9 cellular contexts compared by ENCODE assay signal in genomic region chr17:35142467-35142796, GRCh38. TPM values are rescaled to one million over a fixed set of nuclear protein-coding genes. Genes with fewer than 3 reads are reported as not detected.
DNase-seq lines count a peak whose midpoint lies in the region; ATAC-seq and TF ChIP-seq lines count a peak whose summit lies in the region.
"Had no signal": no experiment of that assay in that cellular context is flagged by ENCODE, and none has a peak within 500 bp of the region (broad histone marks: within the 10 kb centered on the region; RNA-seq: fewer than 3 reads in every experiment).

No MANE protein-coding gene starts in this region.

- POLR2A ChIA-PET in WTC11 (lab: Charles Lee) = no interaction called here

- H3K4me3 ChIP-seq in hepatocyte = no peak overlapping the region

- 75% methylated on average over 8 of the region's 8 CpGs for WGBS in hepatocyte (ENCODE audit: low lambda C conversion rate, missing lambda C conversion rate)

- H3K4me2 ChIP-seq in hepatocyte = peak overlapping the region; percentile 83

- DNase-seq in T-helper 1 cell (no peak), WTC11 (ENCODE audit: low spot score) (no peak), hepatocyte (ENCODE audit: low spot score) (no peak), RKO (ENCODE audit: low spot score) (no peak), NCI-H2081 (lab: John Stamatoyannopoulos, UW) (no peak), mucosa of gallbladder (ENCODE audit: low spot score) (no peak)

- H3K9me3 Mint-ChIP-seq in T-helper 1 cell treated with Interleukin-12 subunit alpha and Interleukin-12 subunit beta and Interleukin-4 antibody, amounts not matched to agents 30 μg/mL and 1 μg/mL, for 36 hours = no peaks in the 10 kb centered on the region
- H3K9me3 Mint-ChIP-seq in WTC11 = no peaks in the 10 kb centered on the region
- no peaks in the 10 kb centered on the region for H3K9me3 Mint-ChIP-seq in stimulated activated naive CD8-positive, alpha-beta T cell treated with anti-CD3 and anti-CD28 coated beads, Interleukin-15, Interleukin-2, amounts not matched to agents 100 ng/mL and 50 ng/mL, for 24 hours

- peaks cover 4% of the 10 kb centered on the region for H3K4me1 ChIP-seq in hepatocyte (ENCODE audit: insufficient read depth)

- CTCF ChIA-PET in WTC11 (lab: Charles Lee) = no interaction called here

- peaks cover 14% of the 10 kb centered on the region for H3K79me2 ChIP-seq in hepatocyte

- H4K20me1 ChIP-seq in hepatocyte (ENCODE audit: insufficient read depth, poor library complexity, severe bottlenecking) = no peaks in the 10 kb centered on the region

- H3K27ac ChIP-seq in hepatocyte = no peak overlapping the region

- H3K27ac Mint-ChIP-seq in T-helper 1 cell treated with Interleukin-12 subunit alpha and Interleukin-12 subunit beta and Interleukin-4 antibody, amounts not matched to agents 30 μg/mL and 1 μg/mL, for 36 hours = peak overlapping the region; percentile 57
- H3K27ac Mint-ChIP-seq in WTC11 = no peak overlapping the region
- H3K27ac Mint-ChIP-seq in stimulated activated naive CD8-positive, alpha-beta T cell treated with anti-CD3 and anti-CD28 coated beads, Interleukin-15, Interleukin-2, amounts not matched to agents 100 ng/mL and 50 ng/mL, for 24 hours = peak overlapping the region; percentile 84

- no peaks in the 10 kb centered on the region for H3K27me3 ChIP-seq in hepatocyte

- H3K27me3 Mint-ChIP-seq in T-helper 1 cell treated with Interleukin-12 subunit alpha and Interleukin-12 subunit beta and Interleukin-4 antibody, amounts not matched to agents 30 μg/mL and 1 μg/mL, for 36 hours (ENCODE audit: low read depth) = no peaks in the 10 kb centered on the region
- H3K27me3 Mint-ChIP-seq in WTC11 (ENCODE audit: low read depth) = no peaks in the 10 kb centered on the region; the same call in 1 of the 2 replicates
- H3K27me3 Mint-ChIP-seq in stimulated activated naive CD8-positive, alpha-beta T cell treated with anti-CD3 and anti-CD28 coated beads, Interleukin-15, Interleukin-2, amounts not matched to agents 100 ng/mL and 50 ng/mL, for 24 hours = no peaks in the 10 kb centered on the region

- H3K9me3 ChIP-seq in hepatocyte (ENCODE audit: low read depth) = no peaks in the 10 kb centered on the region

- H3K9me2 ChIP-seq in hepatocyte (replicated peaks; ENCODE audit: insufficient read depth) = no peaks in the 10 kb centered on the region

- peaks cover 7% of the 10 kb centered on the region for H3K36me3 Mint-ChIP-seq in T-helper 1 cell treated with Interleukin-12 subunit alpha and Interleukin-12 subunit beta and Interleukin-4 antibody, amounts not matched to agents 30 μg/mL and 1 μg/mL, for 36 hours (ENCODE audit: low read depth)
- peaks cover 19% of the 10 kb centered on the region for H3K36me3 Mint-ChIP-seq in WTC11
- H3K36me3 Mint-ChIP-seq in stimulated activated naive CD8-positive, alpha-beta T cell treated with anti-CD3 and anti-CD28 coated beads, Interleukin-15, Interleukin-2, amounts not matched to agents 100 ng/mL and 50 ng/mL, for 24 hours (ENCODE audit: low read depth) = peaks cover 21% of the 10 kb centered on the region

- H3K36me3 ChIP-seq in hepatocyte (replicated peaks; ENCODE audit: insufficient read depth, low read depth) = no peaks in the 10 kb centered on the region

- no peak for TF ChIP-seq CTCF in WTC11 (IDR thresholded peaks at IDR 0.05)
- no peak for TF ChIP-seq CTCF in hepatocyte (IDR thresholded peaks at IDR 0.05; ENCODE audit: poor library complexity)

- H3K4me1 Mint-ChIP-seq in T-helper 1 cell treated with Interleukin-12 subunit alpha and Interleukin-12 subunit beta and Interleukin-4 antibody, amounts not matched to agents 30 μg/mL and 1 μg/mL, for 36 hours (ENCODE audit: low read depth) = peaks cover 9% of the 10 kb centered on the region
- peaks cover 13% of the 10 kb centered on the region for H3K4me1 Mint-ChIP-seq in WTC11
- H3K4me1 Mint-ChIP-seq in stimulated activated naive CD8-positive, alpha-beta T cell treated with anti-CD3 and anti-CD28 coated beads, Interleukin-15, Interleukin-2, amounts not matched to agents 100 ng/mL and 50 ng/mL, for 24 hours (ENCODE audit: low read depth) = peaks cover 15% of the 10 kb centered on the region

- H2AFZ ChIP-seq in hepatocyte = peak overlapping the region; percentile 61

- H3K4me3 Mint-ChIP-seq in T-helper 1 cell treated with Interleukin-12 subunit alpha and Interleukin-12 subunit beta and Interleukin-4 antibody, amounts not matched to agents 30 μg/mL and 1 μg/mL, for 36 hours = peak overlapping the region; percentile 81
- peak overlapping the region; percentile 81 for H3K4me3 Mint-ChIP-seq in WTC11
- H3K4me3 Mint-ChIP-seq in stimulated activated naive CD8-positive, alpha-beta T cell treated with anti-CD3 and anti-CD28 coated beads, Interleukin-15, Interleukin-2, amounts not matched to agents 100 ng/mL and 50 ng/mL, for 24 hours = peak overlapping the region; percentile 88

- ATAC-seq in WTC11 = peak; percentile 18

TF ChIP-seq in WTC11, 78 proteins besides CTCF, POLR2A, EP300 and RAD21 (continues in another document):
- TF ChIP-seq, protein P1, sequence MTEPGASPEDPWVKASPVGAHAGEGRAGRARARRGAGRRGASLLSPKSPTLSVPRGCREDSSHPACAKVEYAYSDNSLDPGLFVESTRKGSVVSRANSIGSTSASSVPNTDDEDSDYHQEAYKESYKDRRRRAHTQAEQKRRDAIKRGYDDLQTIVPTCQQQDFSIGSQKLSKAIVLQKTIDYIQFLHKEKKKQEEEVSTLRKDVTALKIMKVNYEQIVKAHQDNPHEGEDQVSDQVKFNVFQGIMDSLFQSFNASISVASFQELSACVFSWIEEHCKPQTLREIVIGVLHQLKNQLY (CRISPR knock-in tag; IDR thresholded peaks at IDR 0.05) = no peak
- TF ChIP-seq MYBL2 (CRISPR knock-in tag; IDR thresholded peaks at IDR 0.05) (peak; percentile 62; the same call in 1 of the 2 replicates), ZNF232 (CRISPR knock-in tag; IDR thresholded peaks at IDR 0.05) (no peak), ZNF532 (CRISPR knock-in tag; IDR thresholded peaks at IDR 0.05; ENCODE audit: borderline replicate concordance) (no peak), FOXJ3 (CRISPR knock-in tag; IDR thresholded peaks at IDR 0.05; ENCODE audit: borderline replicate concordance) (no peak), NFE2L1 (CRISPR knock-in tag; IDR thresholded peaks at IDR 0.05) (no peak), JAZF1 (CRISPR knock-in tag; IDR thresholded peaks at IDR 0.05) (no peak), KAT7 (CRISPR knock-in tag; IDR thresholded peaks at IDR 0.05; ENCODE audit: borderline replicate concordance) (0 out of 2 replicates have a peak, but pooled peaks have one; percentile 12)
- TF ChIP-seq, protein P2, sequence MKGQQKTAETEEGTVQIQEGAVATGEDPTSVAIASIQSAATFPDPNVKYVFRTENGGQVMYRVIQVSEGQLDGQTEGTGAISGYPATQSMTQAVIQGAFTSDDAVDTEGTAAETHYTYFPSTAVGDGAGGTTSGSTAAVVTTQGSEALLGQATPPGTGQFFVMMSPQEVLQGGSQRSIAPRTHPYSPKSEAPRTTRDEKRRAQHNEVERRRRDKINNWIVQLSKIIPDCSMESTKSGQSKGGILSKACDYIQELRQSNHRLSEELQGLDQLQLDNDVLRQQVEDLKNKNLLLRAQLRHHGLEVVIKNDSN (CRISPR knock-in tag; IDR thresholded peaks at IDR 0.05) = no peak

RNA-seq across cellular contexts. Expression of gene NLE1, which starts 0.3 kb away (rescaled TPM):
- total RNA-seq in WTC11 (2021) (44.7 to 52.2 TPM (median 51.0 TPM) in 3 replicates), hepatocyte (10.9 and 12.7 TPM in 2 replicates), mucosa of gallbladder (7.1 TPM)
- 3.9 and 6.7 TPM in 2 replicates for polyA plus RNA-seq in hepatocyte

RNA-seq across cellular contexts. Expression of gene UNC45B, which starts 5.2 kb away (rescaled TPM):
- total RNA-seq in WTC11 (2021) = 0.07 to 0.16 TPM in 2 of 3 replicates, not detected in the other
- 0.20 TPM in 1 of 2 replicates, not detected in the other for total RNA-seq in hepatocyte
- not detected in 2 replicates for polyA plus RNA-seq in hepatocyte
- 0.12 TPM for total RNA-seq in mucosa of gallbladder

RNA-seq across cellular contexts. Expression of gene FNDC8, which starts 21.0 kb away (rescaled TPM):
- total RNA-seq in WTC11 (2021) = not detected in 3 replicates
- total RNA-seq in hepatocyte = not detected in 2 replicates
- polyA plus RNA-seq in hepatocyte = not detected in 2 replicates
- not detected for total RNA-seq in mucosa of gallbladder
- total RNA-seq: lung had no signal
- polyA plus RNA-seq: lung had no signal

RNA-seq across cellular contexts. Expression of gene RAD51D, which starts 22.8 kb away (rescaled TPM):
- 13.8 to 15.7 TPM (median 15.0 TPM) in 3 replicates for total RNA-seq in WTC11 (2021)
- 4.8 and 7.1 TPM in 2 replicates for total RNA-seq in hepatocyte
- polyA plus RNA-seq in hepatocyte = 9.5 and 9.9 TPM in 2 replicates
- total RNA-seq in mucosa of gallbladder = 9.5 TPM

RNA-seq across cellular contexts. Expression of gene SLC35G3, which starts 51.8 kb away (rescaled TPM):
- total RNA-seq in WTC11 (2021) (not detected in 3 replicates), hepatocyte (not detected in 2 replicates), mucosa of gallbladder (not detected)
- polyA plus RNA-seq in hepatocyte = not detected in 2 replicates
- total RNA-seq: lung had no signal
